8 cellular contexts compared by ENCODE assay signal in the genomic region with DNA sequence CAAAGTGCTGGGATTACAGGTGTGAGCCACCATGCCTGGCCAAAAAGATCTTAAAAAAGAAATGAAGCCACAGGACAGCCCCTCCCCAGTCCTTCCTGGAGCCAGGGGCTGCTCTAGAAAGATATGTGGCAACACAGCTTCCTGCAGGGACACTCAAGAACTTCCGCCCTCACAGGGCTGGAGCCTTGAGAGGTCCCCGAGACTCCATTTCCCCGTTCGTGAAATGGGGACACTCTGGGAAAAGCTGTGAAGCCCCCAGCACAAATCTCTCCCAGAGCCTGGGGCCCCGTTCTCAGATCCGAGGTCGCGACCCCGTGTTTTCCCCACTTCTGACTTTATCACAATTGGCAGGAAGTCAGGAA. TPM values are rescaled to one million over a fixed set of nuclear protein-coding genes. Genes with fewer than 3 reads are reported as not detected.
DNase-seq lines count a peak whose midpoint lies in the region; TF ChIP-seq lines count a peak whose summit lies in the region.

No MANE protein-coding gene starts in this region.

- H3K27me3 ChIP-seq in HUES48 (ENCODE audit: control insufficient read depth, insufficient read depth, low read length) = no peaks in the 10 kb centered on the region
- no peaks in the 10 kb centered on the region for H3K27me3 ChIP-seq in WERI-Rb-1 (ENCODE audit: insufficient read depth, low read depth, severe bottlenecking)
- H3K27me3 ChIP-seq in left ventricle myocardium inferior (ENCODE audit: low read depth) = no peaks in the 10 kb centered on the region
- H3K27me3 ChIP-seq in spleen (replicated peaks in 1 of 7) = no peaks in the 10 kb centered on the region

- H3K27ac ChIP-seq in HUES48 (ENCODE audit: low read depth, low read length) (peak overlapping the region; percentile 82), WERI-Rb-1 (peak overlapping the region; percentile 66), left ventricle myocardium inferior (replicated peaks) (peak overlapping the region; percentile 99), spleen (peak overlapping the region; percentile 66 to 100 (median 96))

- intact Hi-C loops in left ventricle myocardium inferior (cut with micrococcal nuclease) = loop anchor here (5.0 kb wide), 1 partner anchor 74 kb away; the partner anchor contains the start of gene CNN2
- intact Hi-C loops in spleen (cut with DNase I; ENCODE audit: low total_unique reads) = no loop called here

- peaks cover 7% of the 10 kb centered on the region for H3K36me3 ChIP-seq in HUES48 (ENCODE audit: control insufficient read depth, insufficient read depth, low read length)
- H3K36me3 ChIP-seq in WERI-Rb-1 = peaks cover 10% of the 10 kb centered on the region
- H3K36me3 ChIP-seq in left ventricle myocardium inferior = peaks cover 4% of the 10 kb centered on the region
- H3K36me3 ChIP-seq in spleen = peaks cover 0 to 11% (median 3%) of the 10 kb centered on the region in 6 donors

- WGBS in spleen, 5 donors = 10 to 23% (median 11%) methylated on average over 9 of the region's 9 CpGs

- TF ChIP-seq CTCF in WERI-Rb-1 (IDR thresholded peaks at IDR 0.05; ENCODE audit: low read depth, low read length) = no peak
- no peak for TF ChIP-seq CTCF in left ventricle myocardium inferior (IDR thresholded peaks at IDR 0.05; ENCODE audit: borderline replicate concordance)
- no peak for TF ChIP-seq CTCF in spleen (IDR thresholded peaks at IDR 0.05 in 8 of 11, conservative IDR thresholded peaks at IDR 0.05 in 3 of 11)

- no peaks in the 10 kb centered on the region for H3K9me3 ChIP-seq in HUES48 (ENCODE audit: control insufficient read depth, insufficient read depth, low read length)
- peaks cover 2% of the 10 kb centered on the region for H3K9me3 ChIP-seq in WERI-Rb-1 (ENCODE audit: severe bottlenecking)
- H3K9me3 ChIP-seq in left ventricle myocardium inferior (replicated peaks) = peaks cover 8% of the 10 kb centered on the region
- H3K9me3 ChIP-seq in spleen = no peaks in the 10 kb centered on the region

- TF ChIP-seq POLR2A in spleen (IDR thresholded peaks at IDR 0.05) = no peak

- DNase-seq in WERI-Rb-1 (no peak), left ventricle myocardium inferior (no peak), spleen (no peak), NCI-H2196 treated with DMSO at 0.1 percent for 48 hours (lab: John Stamatoyannopoulos, UW; ENCODE audit: unreplicated experiment) (no peak), NCI-H2107 treated with DMSO at 0.1 percent for 48 hours (lab: John Stamatoyannopoulos, UW; ENCODE audit: unreplicated experiment) (no peak), NCI-H1436 (lab: John Stamatoyannopoulos, UW) (no peak)
- DNase-seq in activated CD4-positive, CD25-positive, alpha-beta regulatory T cell (lab: John Stamatoyannopoulos, UW) = no peak

- H3K4me3 ChIP-seq in HUES48 (ENCODE audit: low read depth, low read length) = no peak overlapping the region
- no peak overlapping the region for H3K4me3 ChIP-seq in WERI-Rb-1 (ENCODE audit: low read depth, low read length)
- peak overlapping the region; percentile 95 for H3K4me3 ChIP-seq in left ventricle myocardium inferior
- H3K4me3 ChIP-seq in spleen = peak overlapping the region in 2 of 8 donors; percentile 18 to 47

- H3K4me1 ChIP-seq in HUES48 (ENCODE audit: control insufficient read depth, insufficient read depth, low read length) (peaks cover 5% of the 10 kb centered on the region; the same call in 1 of the 2 replicates), left ventricle myocardium inferior (peaks cover 77% of the 10 kb centered on the region), spleen (peaks cover 29 to 88% (median 74%) of the 10 kb centered on the region in 6 donors)

- no peak overlapping the region for H3K9ac ChIP-seq in HUES48 (ENCODE audit: low read depth, low read length)

RNA-seq across cellular contexts. Expression of gene GPX4, which starts 2.5 kb away (rescaled TPM):
- total RNA-seq in left ventricle myocardium inferior (327 TPM), spleen (100 to 1,000 TPM; 138 to 275 (median 216) TPM)
- 100 to 1,000 TPM; 480 to 562 (median 522) TPM for polyA plus RNA-seq in spleen

RNA-seq across cellular contexts. Expression of gene POLR2E, which starts 6.1 kb away (rescaled TPM):
- total RNA-seq in left ventricle myocardium inferior = 140 TPM
- 100 to 1,000 TPM; 106 to 152 (median 123) TPM for total RNA-seq in spleen
- polyA plus RNA-seq in spleen = 100 to 1,000 TPM in 2 of 3 donors, 10 to 100 TPM in 1; 70.8 to 144 (median 105) TPM

RNA-seq across cellular contexts. Expression of gene ARHGAP45, which starts 34.4 kb away (rescaled TPM):
- total RNA-seq in left ventricle myocardium inferior = 4.8 TPM
- total RNA-seq in spleen = 100 to 1,000 TPM; 161 to 258 (median 237) TPM
- polyA plus RNA-seq in spleen = 100 to 1,000 TPM; 205 to 356 (median 329) TPM

Comparison
In these comparisons a context has a peak if more than half of its experiments do, and no peak if none do; other contexts are left out.
1. RNA of gene ARHGAP45, which starts 34.4 kb away (total RNA-seq): 161 to 258 TPM in spleen; 4.8 TPM in left ventricle myocardium inferior (single experiment); every median in the first group is over 10 times any median in the second.
2. Peak in every context shown above with its lines, with median percentiles within 50 percentile points of each other: H3K27ac ChIP-seq.